ENCODE assay signal across 8 cellular contexts in the genomic region with DNA sequence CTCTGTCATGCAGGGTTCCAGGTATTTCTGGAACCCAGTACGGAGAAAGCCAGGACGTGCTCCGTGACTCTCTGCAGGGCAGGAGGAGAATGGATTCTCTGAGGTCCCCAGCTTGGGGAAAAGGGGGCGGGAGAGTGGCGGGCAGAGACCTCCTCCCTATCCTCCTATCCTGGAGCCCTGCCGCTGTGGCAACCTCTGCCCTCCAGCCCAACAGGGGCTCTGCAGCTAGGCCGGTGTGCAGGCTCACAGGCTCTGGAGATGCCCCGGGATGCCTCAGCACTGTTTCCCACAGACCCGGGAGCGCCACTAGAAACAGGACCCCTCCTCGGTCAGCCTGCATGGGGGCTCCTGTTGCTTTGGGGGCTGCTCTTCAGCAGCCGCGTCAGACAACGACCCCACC.
"Had no signal": no experiment of that assay in that cellular context is flagged by ENCODE, and none has a peak within 500 bp of the region (broad histone marks: within the 10 kb centered on the region; RNA-seq: fewer than 3 reads in every experiment).

No MANE protein-coding gene starts in this region.

- DNase-seq: GDM1, GF-D8 had no signal

- ATAC-seq: GM12878 had no signal

- FAIRE-seq: G401.6, GM12878, GM12891, GM12892, GM18507, GM19239 had no signal

- H3K4me3 ChIP-seq: GM12878 had no signal
